8 cellular contexts compared by ENCODE assay signal in genomic region chr14:32203928-32204357, GRCh38. TPM values are rescaled to one million over a fixed set of nuclear protein-coding genes. Genes with fewer than 3 reads are reported as not detected.
A peak's percentile ranks its signal among the peaks of the same experiment; 100 is the strongest.
DNase-seq lines count a peak whose midpoint lies in the region; ATAC-seq, FAIRE-seq and TF ChIP-seq lines count a peak whose summit lies in the region.

No MANE protein-coding gene starts in this region.

- POLR2A ChIA-PET in endothelial cell of umbilical vein (lab: Charles Lee) = no interaction called here

- no peaks in the 10 kb centered on the region for H3K36me3 ChIP-seq in endothelial cell of umbilical vein (ENCODE audit: control insufficient read depth in 2 of 2, extremely low read depth in 1 of 2, insufficient read depth in 2 of 2, low read length in 2 of 2)

- dilution Hi-C loops in endothelial cell of umbilical vein (cut with MboI; ENCODE audit: extremely low pct_ligation_motif_present, low sequenced_read_pairs) = no loop called here

- H3K27me3 ChIP-seq in endothelial cell of umbilical vein (ENCODE audit: control insufficient read depth in 2 of 2, insufficient read depth in 2 of 2, low read length in 2 of 2) = peaks cover 10 to 17% of the 10 kb centered on the region in 2 experiments

- peak; percentile 31 for DNase-seq in stimulated activated CD4-positive, alpha-beta T cell treated with anti-CD3 and anti-CD28 coated beads, Interleukin-15, amount 100 ng/mL, for 24 hours
- no peak for DNase-seq in stimulated activated CD4-positive, alpha-beta T cell treated with anti-CD3 and anti-CD28 coated beads, Interleukin-12 subunit alpha, Interleukin-12 subunit beta, amount 100 ng/mL, for 4 hours
- DNase-seq in T-helper 17 cell (no peak), endothelial cell of umbilical vein (ENCODE audit: low read depth, low spot score) (no peak)

- peak overlapping the region; percentile 99 for H3K27ac Mint-ChIP-seq in T-helper 17 cell
- H3K27ac Mint-ChIP-seq in nephron = peak overlapping the region; percentile 99 to 100 (median 99)

- no peaks in the 10 kb centered on the region for H3K9me3 Mint-ChIP-seq in nephron

- no peaks in the 10 kb centered on the region for H3K9me3 ChIP-seq in T-helper 17 cell (ENCODE audit: control insufficient read depth, low read length, poor library complexity, severe bottlenecking)
- no peaks in the 10 kb centered on the region for H3K9me3 ChIP-seq in endothelial cell of umbilical vein (replicated peaks; ENCODE audit: control insufficient read depth, insufficient read depth, low read length)

- peak overlapping the region; percentile 55 to 92 (median 78) for H3K4me3 ChIP-seq in endothelial cell of umbilical vein (replicated peaks in 1 of 3; ENCODE audit: insufficient read depth in 1 of 3, low read depth in 1 of 3, low read length in 3 of 3)

- H3K4me1 Mint-ChIP-seq in T-helper 17 cell = peaks cover 31% of the 10 kb centered on the region
- peaks cover 12% of the 10 kb centered on the region for H3K4me1 Mint-ChIP-seq in nephron

- intact Hi-C loops in endothelial cell of umbilical vein (cut with micrococcal nuclease) = loop anchor here (1.0 to 5.0 kb wide), 7 partner anchors 128 to 784 kb away; partner anchors contain the start of genes DTD2 and HEATR5A

- peaks cover 4% of the 10 kb centered on the region for H3K36me3 Mint-ChIP-seq in T-helper 17 cell (ENCODE audit: low read depth)
- H3K36me3 Mint-ChIP-seq in nephron (ENCODE audit: low read depth) = no peaks in the 10 kb centered on the region

- peak; percentile 11 for ATAC-seq in T-helper 17 cell
- ATAC-seq in HG02798 (IDR thresholded peaks at IDR 0.05; ENCODE audit: poor library complexity, unreplicated experiment) = no peak
- ATAC-seq in HG02938 (IDR thresholded peaks at IDR 0.05; ENCODE audit: unreplicated experiment) = no peak
- ATAC-seq in HG03520 (IDR thresholded peaks at IDR 0.05; ENCODE audit: unreplicated experiment) = no peak

- TF ChIP-seq CTCF in endothelial cell of umbilical vein (IDR thresholded peaks at IDR 0.05; ENCODE audit: extremely low read depth in 1 of 2, insufficient read depth in 1 of 2, low read depth in 1 of 2, low read length in 2 of 2) (no peak), nephron (IDR thresholded peaks at IDR 0.05; ENCODE audit: unreplicated experiment in 3 of 3) (no peak)

- peak overlapping the region; percentile 99 for H3K4me2 ChIP-seq in endothelial cell of umbilical vein (ENCODE audit: insufficient read depth, low read length)

- BruUV-seq in endothelial cell of umbilical vein (replicated peaks; lab: Mats Ljungman, UMichigan) = no TSS peak

- peaks cover 5% of the 10 kb centered on the region for H3K27me3 Mint-ChIP-seq in T-helper 17 cell
- peaks cover 6% of the 10 kb centered on the region for H3K27me3 Mint-ChIP-seq in nephron (ENCODE audit: low read depth)

- H4K20me1 ChIP-seq in endothelial cell of umbilical vein (replicated peaks; ENCODE audit: control insufficient read depth, extremely low read depth, insufficient read depth, low read length) = no peaks in the 10 kb centered on the region

- H3K4me1 ChIP-seq in endothelial cell of umbilical vein (ENCODE audit: control insufficient read depth, extremely low read depth, insufficient read depth, low read length) = peaks cover 16% of the 10 kb centered on the region

- H2AFZ ChIP-seq in endothelial cell of umbilical vein (ENCODE audit: low read depth, low read length) = peak overlapping the region; percentile 98

- CTCF ChIA-PET in endothelial cell of umbilical vein (lab: Charles Lee) = interaction anchor here (0.6 to 1.6 kb wide), 5 partner anchors 10 to 356 kb away, joined by 3 to 7 read pairs (median 4); partner anchors contain the start of gene ARHGAP5

- H3K4me3 Mint-ChIP-seq in T-helper 17 cell = peak overlapping the region; percentile 93
- peak overlapping the region; percentile 94 to 95 (median 94) for H3K4me3 Mint-ChIP-seq in nephron

- H3K9me1 ChIP-seq in endothelial cell of umbilical vein (replicated peaks; ENCODE audit: control insufficient read depth, extremely low read depth, insufficient read depth, low read length) = no peaks in the 10 kb centered on the region

- peak overlapping the region; percentile 87 for H3K9ac ChIP-seq in endothelial cell of umbilical vein (replicated peaks; ENCODE audit: extremely low read depth, insufficient read depth, low read length)

- FAIRE-seq in endothelial cell of umbilical vein (lab: Jason Lieb, UNC) = no peak

- H3K27ac ChIP-seq in endothelial cell of umbilical vein (ENCODE audit: insufficient read depth, low read depth, low read length) = no peak overlapping the region

- H3K79me2 ChIP-seq in endothelial cell of umbilical vein (ENCODE audit: control insufficient read depth, insufficient read depth, low read length) = no peaks in the 10 kb centered on the region

- no peak for TF ChIP-seq POLR2A in endothelial cell of umbilical vein (IDR thresholded peaks at IDR 0.05; ENCODE audit: low read depth, low read length)

TF ChIP-seq in endothelial cell of umbilical vein, 7 proteins besides CTCF, POLR2A, EP300 and RAD21:
- no peak for TF ChIP-seq GATA2 (IDR thresholded peaks at IDR 0.05; ENCODE audit: insufficient read depth, insufficient read length, low read depth, low read length)
- no peak for TF ChIP-seq EZH2 (IDR thresholded peaks at IDR 0.05; ENCODE audit: borderline replicate concordance, low read depth, low read length, severe bottlenecking)
- no peak for TF ChIP-seq MAX (IDR thresholded peaks at IDR 0.05; ENCODE audit: insufficient read depth, insufficient read length)
- no peak for TF ChIP-seq JUN (IDR thresholded peaks at IDR 0.05; ENCODE audit: borderline replicate concordance, insufficient read depth, insufficient read length, low read depth)
- no peak for TF ChIP-seq FOS (IDR thresholded peaks at IDR 0.05; ENCODE audit: borderline replicate concordance, insufficient read depth, low read length)
- no peak for TF ChIP-seq POLR2AphosphoS5 (IDR thresholded peaks at IDR 0.05; ENCODE audit: insufficient read depth, low read depth, low read length)
- TF ChIP-seq MYC (IDR thresholded peaks at IDR 0.05; ENCODE audit: low read depth, low read length) = no peak
TF ChIP-seq in endothelial cell of umbilical vein: peak in this region for 0.

RNA-seq across cellular contexts. Expression of gene RNU6-8, which starts 0.9 kb away (rescaled TPM):
- total RNA-seq in T-helper 17 cell (not detected), endothelial cell of umbilical vein (not detected in 2 replicates)
- polyA plus RNA-seq in endothelial cell of umbilical vein = not detected in 2 replicates
- polyA plus RNA-seq in endothelial cell of umbilical vein (2011; cell fraction: cytosol; rRNA removed) = not detected in 2 replicates
- polyA plus RNA-seq in endothelial cell of umbilical vein (2011; cell fraction: nucleus; rRNA removed) = not detected in 2 replicates
- polyA plus RNA-seq in endothelial cell of umbilical vein (2012) = not detected in 2 replicates
- not detected in 2 replicates for polyA minus RNA-seq in endothelial cell of umbilical vein
- polyA minus RNA-seq in endothelial cell of umbilical vein (2011; cell fraction: cytosol; rRNA and poly(A)+ RNA removed) = not detected
- polyA minus RNA-seq in endothelial cell of umbilical vein (2011; cell fraction: nucleus; rRNA and poly(A)+ RNA removed) = not detected in 2 replicates

RNA-seq across cellular contexts. Expression of gene RNU6-7, which starts 2.1 kb away (rescaled TPM):
- total RNA-seq in T-helper 17 cell (not detected), endothelial cell of umbilical vein (not detected in 2 replicates)
- polyA plus RNA-seq in endothelial cell of umbilical vein = not detected in 2 replicates
- not detected in 2 replicates for polyA plus RNA-seq in endothelial cell of umbilical vein (2011; cell fraction: cytosol; rRNA removed)
- polyA plus RNA-seq in endothelial cell of umbilical vein (2011; cell fraction: nucleus; rRNA removed) = not detected in 2 replicates
- polyA plus RNA-seq in endothelial cell of umbilical vein (2012) = not detected in 2 replicates
- polyA minus RNA-seq in endothelial cell of umbilical vein = not detected in 2 replicates
- not detected for polyA minus RNA-seq in endothelial cell of umbilical vein (2011; cell fraction: cytosol; rRNA and poly(A)+ RNA removed)
- polyA minus RNA-seq in endothelial cell of umbilical vein (2011; cell fraction: nucleus; rRNA and poly(A)+ RNA removed) = not detected in 2 replicates
